ENCODE assay signal across 2 cellular contexts in genomic region chr7:2527505-2528464, GRCh38.
TF ChIP-seq lines count a peak whose summit lies in the region.

No MANE protein-coding gene starts in this region.

TF ChIP-seq in endothelial cell of umbilical vein, 7 proteins besides CTCF, POLR2A, EP300 and RAD21 (continued from another document):
- TF ChIP-seq EZH2 (IDR thresholded peaks at IDR 0.05; ENCODE audit: borderline replicate concordance, low read depth, low read length, severe bottlenecking), result no peak

TF ChIP-seq in GM12891, 5 proteins besides CTCF, POLR2A, EP300 and RAD21:
- no peak for TF ChIP-seq SPI1 (IDR thresholded peaks at IDR 0.05; ENCODE audit: low read depth, low read length)
- no peak for TF ChIP-seq POU2F2 (IDR thresholded peaks at IDR 0.05; ENCODE audit: low read depth, low read length)
- TF ChIP-seq PAX5 (IDR thresholded peaks at IDR 0.05; ENCODE audit: insufficient read depth, low read length, severe bottlenecking), result no peak
- no peak for TF ChIP-seq POLR2AphosphoS5 (IDR thresholded peaks at IDR 0.05; ENCODE audit: low read depth, low read length)
- TF ChIP-seq TAF1 (IDR thresholded peaks at IDR 0.05; ENCODE audit: low read depth, low read length), result no peak
